ENCODE assay signal across 36 cellular contexts in genomic region chr10:57418476-57418875, GRCh38.
"Had no signal": no experiment of that assay in that cellular context is flagged by ENCODE, and none has a peak within 500 bp of the region (broad histone marks: within the 10 kb centered on the region; RNA-seq: fewer than 3 reads in every experiment).

No MANE protein-coding gene starts in this region.

- H3K9me3 ChIP-seq: MG63 had no signal

- DNase-seq: Kasumi-1, MG63, MM.1S, MV-4-11, NCI-H1048, NCI-H1092, NCI-H1092 treated with DMSO at 0.1 percent for 48 hours, NCI-H1105, NCI-H1105 treated with DMSO at 0.1 percent for 48 hours, NCI-H1417, NCI-H1417 treated with DMSO at 0.1 percent for 48 hours, NCI-H1436, NCI-H1436 treated with DMSO at 0.1 percent for 48 hours, NCI-H146, NCI-H1694, NCI-H1694 treated with DMSO at 0.1 percent for 48 hours, NCI-H187, NCI-H187 treated with DMSO at 0.1 percent for 48 hours, NCI-H1930, NCI-H2029, NCI-H2029 treated with DMSO at 0.1 percent for 48 hours, NCI-H2081, NCI-H2081 treated with DMSO at 0.1 percent for 48 hours, NCI-H2107, NCI-H2171, NCI-H2171 treated with DMSO at 0.1 percent for 48 hours, NCI-H2227 treated with DMSO at 0.1 percent for 48 hours, NCI-H226, NCI-H345, NCI-H446, NCI-H446 treated with DMSO at 0.1 percent for 48 hours, NCI-H510A, NCI-H510A treated with DMSO at 0.1 percent for 48 hours, NCI-H524, NCI-H524 treated with DMSO at 0.1 percent for 48 hours, NCI-H526 had no signal

- H3K4me3 ChIP-seq: MG63 had no signal

- H3K36me3 ChIP-seq: MG63 had no signal

- H3K27me3 ChIP-seq: MG63 had no signal
